In genomic region chr4:94135701-94136100, GRCh38 we compare ENCODE assay signal across 1 cellular context.
TF ChIP-seq lines count a peak whose summit lies in the region.

No MANE protein-coding gene starts in this region.

TF ChIP-seq in HCT116, 20 proteins besides CTCF, POLR2A, EP300 and RAD21 (continued from another document):
- TF ChIP-seq ZBTB33 (IDR thresholded peaks at IDR 0.05; ENCODE audit: extremely low read depth, insufficient replicate concordance, low read length) (no peak), SP1 (IDR thresholded peaks at IDR 0.05; ENCODE audit: low read depth) (no peak), FOSL1 (IDR thresholded peaks at IDR 0.05; ENCODE audit: low read depth) (no peak), YY1 (IDR thresholded peaks at IDR 0.05; ENCODE audit: extremely low read depth, insufficient replicate concordance, low read depth, low read length) (no peak), EZH2 (IDR thresholded peaks at IDR 0.05) (no peak), CBX3 (IDR thresholded peaks at IDR 0.05; ENCODE audit: low read depth) (no peak), CEBPB (IDR thresholded peaks at IDR 0.05; ENCODE audit: low read depth) (no peak), SRF (IDR thresholded peaks at IDR 0.05; ENCODE audit: low read depth) (no peak), EZH2phosphoT487 (IDR thresholded peaks at IDR 0.05; ENCODE audit: borderline replicate concordance) (no peak), ZNF274 (IDR thresholded peaks at IDR 0.05; ENCODE audit: low read depth, low read length) (no peak), EGR1 (IDR thresholded peaks at IDR 0.05; ENCODE audit: low read depth) (no peak), TCF7L2 (IDR thresholded peaks at IDR 0.05; ENCODE audit: borderline replicate concordance, extremely low read depth, insufficient read depth, insufficient read length) (no peak), POLR2AphosphoS5 (IDR thresholded peaks at IDR 0.05; ENCODE audit: low read depth, low read length) (no peak)
- TF ChIP-seq, protein P1, sequence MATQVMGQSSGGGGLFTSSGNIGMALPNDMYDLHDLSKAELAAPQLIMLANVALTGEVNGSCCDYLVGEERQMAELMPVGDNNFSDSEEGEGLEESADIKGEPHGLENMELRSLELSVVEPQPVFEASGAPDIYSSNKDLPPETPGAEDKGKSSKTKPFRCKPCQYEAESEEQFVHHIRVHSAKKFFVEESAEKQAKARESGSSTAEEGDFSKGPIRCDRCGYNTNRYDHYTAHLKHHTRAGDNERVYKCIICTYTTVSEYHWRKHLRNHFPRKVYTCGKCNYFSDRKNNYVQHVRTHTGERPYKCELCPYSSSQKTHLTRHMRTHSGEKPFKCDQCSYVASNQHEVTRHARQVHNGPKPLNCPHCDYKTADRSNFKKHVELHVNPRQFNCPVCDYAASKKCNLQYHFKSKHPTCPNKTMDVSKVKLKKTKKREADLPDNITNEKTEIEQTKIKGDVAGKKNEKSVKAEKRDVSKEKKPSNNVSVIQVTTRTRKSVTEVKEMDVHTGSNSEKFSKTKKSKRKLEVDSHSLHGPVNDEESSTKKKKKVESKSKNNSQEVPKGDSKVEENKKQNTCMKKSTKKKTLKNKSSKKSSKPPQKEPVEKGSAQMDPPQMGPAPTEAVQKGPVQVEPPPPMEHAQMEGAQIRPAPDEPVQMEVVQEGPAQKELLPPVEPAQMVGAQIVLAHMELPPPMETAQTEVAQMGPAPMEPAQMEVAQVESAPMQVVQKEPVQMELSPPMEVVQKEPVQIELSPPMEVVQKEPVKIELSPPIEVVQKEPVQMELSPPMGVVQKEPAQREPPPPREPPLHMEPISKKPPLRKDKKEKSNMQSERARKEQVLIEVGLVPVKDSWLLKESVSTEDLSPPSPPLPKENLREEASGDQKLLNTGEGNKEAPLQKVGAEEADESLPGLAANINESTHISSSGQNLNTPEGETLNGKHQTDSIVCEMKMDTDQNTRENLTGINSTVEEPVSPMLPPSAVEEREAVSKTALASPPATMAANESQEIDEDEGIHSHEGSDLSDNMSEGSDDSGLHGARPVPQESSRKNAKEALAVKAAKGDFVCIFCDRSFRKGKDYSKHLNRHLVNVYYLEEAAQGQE (IDR thresholded peaks at IDR 0.05; ENCODE audit: low read depth) = no peak
- TF ChIP-seq, protein P2, sequence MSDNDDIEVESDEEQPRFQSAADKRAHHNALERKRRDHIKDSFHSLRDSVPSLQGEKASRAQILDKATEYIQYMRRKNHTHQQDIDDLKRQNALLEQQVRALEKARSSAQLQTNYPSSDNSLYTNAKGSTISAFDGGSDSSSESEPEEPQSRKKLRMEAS (IDR thresholded peaks at IDR 0.05) = no peak
